ENCODE assay signal across 1 cellular context in the genomic region with DNA sequence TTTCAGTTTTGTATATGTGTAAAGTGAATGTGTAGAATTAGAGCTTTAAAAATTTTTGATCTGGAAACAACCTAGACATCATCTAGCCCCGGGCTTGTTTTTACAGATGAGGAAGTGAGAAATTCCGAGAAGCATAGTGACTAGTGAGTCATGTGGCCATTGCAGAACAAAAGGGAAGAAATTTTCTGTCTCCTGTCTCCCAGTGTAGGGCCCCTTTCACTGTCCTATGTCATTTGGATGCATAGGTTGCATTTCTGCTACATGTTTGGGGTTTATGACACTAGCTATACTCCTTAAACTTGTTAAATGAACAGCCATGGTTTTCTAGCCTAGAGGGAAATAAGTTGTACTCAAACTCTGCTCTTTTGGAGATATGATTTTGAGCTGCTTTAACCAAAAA.
A peak's percentile ranks its signal among the peaks of the same experiment; 100 is the strongest.
TF ChIP-seq lines count a peak whose summit lies in the region.

No MANE protein-coding gene starts in this region.

TF ChIP-seq in K562, 482 proteins besides CTCF, POLR2A, EP300 and RAD21 (continued from another document and continues in another):
- TF ChIP-seq, protein P1, sequence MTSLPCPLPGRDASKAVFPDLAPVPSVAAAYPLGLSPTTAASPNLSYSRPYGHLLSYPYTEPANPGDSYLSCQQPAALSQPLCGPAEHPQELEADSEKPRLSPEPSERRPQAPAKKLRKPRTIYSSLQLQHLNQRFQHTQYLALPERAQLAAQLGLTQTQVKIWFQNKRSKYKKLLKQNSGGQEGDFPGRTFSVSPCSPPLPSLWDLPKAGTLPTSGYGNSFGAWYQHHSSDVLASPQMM (CRISPR knock-in tag; IDR thresholded peaks at IDR 0.05) = no peak
- TF ChIP-seq SMAD3 (CRISPR knock-in tag; conservative IDR thresholded peaks at IDR 0.05) (no peak), PURB (CRISPR knock-in tag; IDR thresholded peaks at IDR 0.05; ENCODE audit: low read depth) (no peak), GABPB1 (CRISPR knock-in tag; IDR thresholded peaks at IDR 0.05) (no peak), RBFOX2 (IDR thresholded peaks at IDR 0.05; ENCODE audit: low read depth, low read length) (no peak), STAT5A (IDR thresholded peaks at IDR 0.05; ENCODE audit: borderline replicate concordance, low read length) (peak; percentile 52; the same call in 1 of the 2 replicates), SP2 (IDR thresholded peaks at IDR 0.05; ENCODE audit: extremely low read depth, low read depth, low read length, poor library complexity, severe bottlenecking) (no peak), PHF20 (IDR thresholded peaks at IDR 0.05; ENCODE audit: partially characterized antibody) (no peak), MCM2 (IDR thresholded peaks at IDR 0.05; ENCODE audit: low read depth) (no peak), MTF1 (CRISPR knock-in tag; IDR thresholded peaks at IDR 0.05; ENCODE audit: borderline replicate concordance) (no peak), JUN (IDR thresholded peaks at IDR 0.05; ENCODE audit: borderline replicate concordance, low read depth, low read length) (peak; percentile 70), JUN (CRISPR knock-in tag; IDR thresholded peaks at IDR 0.05; ENCODE audit: borderline replicate concordance) (no peak), KDM5B (IDR thresholded peaks at IDR 0.05; ENCODE audit: insufficient replicate concordance, low read depth, low read length) (no peak), SMARCA4 (IDR thresholded peaks at IDR 0.05) (peak; percentile 63), MYC (IDR thresholded peaks at IDR 0.05; ENCODE audit: low read depth, low read length) (peak; percentile 46; the same call in 1 of the 2 replicates), MYC (CRISPR knock-in tag; IDR thresholded peaks at IDR 0.05; ENCODE audit: borderline replicate concordance, low read depth) (no peak), KLF13 (tag; IDR thresholded peaks at IDR 0.05; ENCODE audit: borderline replicate concordance, low read depth) (no peak), KLF6 (CRISPR knock-in tag; IDR thresholded peaks at IDR 0.05; ENCODE audit: borderline replicate concordance) (no peak), TBP (optimal IDR thresholded peaks at IDR 0.05; ENCODE audit: low read depth, low read length) (peak; percentile 24), NONO (IDR thresholded peaks at IDR 0.05; ENCODE audit: low read depth in 2 of 2, low read length in 1 of 2) (no peak), CREB1 (IDR thresholded peaks at IDR 0.05) (0 out of 2 replicates have a peak, but pooled peaks have one; percentile 19), CREB1 (CRISPR knock-in tag; IDR thresholded peaks at IDR 0.05) (peak; percentile 54; the same call in 1 of the 2 replicates), ELF1 (tag; IDR thresholded peaks at IDR 0.05) (peak; percentile 68), LARP7 (IDR thresholded peaks at IDR 0.05) (no peak), TFAM (CRISPR knock-in tag; conservative IDR thresholded peaks at IDR 0.05) (no peak), PTBP1 (IDR thresholded peaks at IDR 0.05; ENCODE audit: low read depth, low read length) (no peak), PCBP1 (IDR thresholded peaks at IDR 0.05; ENCODE audit: low read depth, low read length, poor library complexity, severe bottlenecking) (no peak), MAFG (tag; conservative IDR thresholded peaks at IDR 0.05) (no peak), SMC3 (conservative IDR thresholded peaks at IDR 0.05; ENCODE audit: insufficient read depth, low read depth, low read length) (no peak), EZH2 (IDR thresholded peaks at IDR 0.05; ENCODE audit: borderline replicate concordance, low read depth, low read length) (no peak), NUFIP1 (IDR thresholded peaks at IDR 0.05; ENCODE audit: partially characterized antibody) (no peak), POLR3G (IDR thresholded peaks at IDR 0.05; ENCODE audit: extremely low read depth, insufficient read length, insufficient replicate concordance) (no peak), MECOM (CRISPR knock-in tag; IDR thresholded peaks at IDR 0.05) (peak; percentile 71; the same call in 1 of the 2 replicates), KDM1A (IDR thresholded peaks at IDR 0.05) (no peak), GATA2 (CRISPR knock-in tag; IDR thresholded peaks at IDR 0.05) (no peak), MED1 (CRISPR knock-in tag; IDR thresholded peaks at IDR 0.05; ENCODE audit: borderline replicate concordance) (no peak), SMARCC2 (IDR thresholded peaks at IDR 0.05; ENCODE audit: low read depth) (no peak), ZBTB1 (CRISPR knock-in tag; IDR thresholded peaks at IDR 0.05; ENCODE audit: borderline replicate concordance, low read depth) (no peak), PTTG1 (tag; IDR thresholded peaks at IDR 0.05; ENCODE audit: low read depth) (no peak), NFYB (IDR thresholded peaks at IDR 0.05; ENCODE audit: extremely low read depth, insufficient read length) (no peak), ZNF263 (CRISPR knock-in tag; IDR thresholded peaks at IDR 0.05; ENCODE audit: borderline replicate concordance) (no peak), L3MBTL2 (IDR thresholded peaks at IDR 0.05) (no peak), FOSL1 (tag; conservative IDR thresholded peaks at IDR 0.05) (peak; percentile 81), TAF9B (IDR thresholded peaks at IDR 0.05; ENCODE audit: partially characterized antibody) (no peak), ZFX (CRISPR knock-in tag; IDR thresholded peaks at IDR 0.05) (no peak), RAD51 (IDR thresholded peaks at IDR 0.05; ENCODE audit: borderline replicate concordance, low read depth) (peak; percentile 63)
- TF ChIP-seq, protein P2, sequence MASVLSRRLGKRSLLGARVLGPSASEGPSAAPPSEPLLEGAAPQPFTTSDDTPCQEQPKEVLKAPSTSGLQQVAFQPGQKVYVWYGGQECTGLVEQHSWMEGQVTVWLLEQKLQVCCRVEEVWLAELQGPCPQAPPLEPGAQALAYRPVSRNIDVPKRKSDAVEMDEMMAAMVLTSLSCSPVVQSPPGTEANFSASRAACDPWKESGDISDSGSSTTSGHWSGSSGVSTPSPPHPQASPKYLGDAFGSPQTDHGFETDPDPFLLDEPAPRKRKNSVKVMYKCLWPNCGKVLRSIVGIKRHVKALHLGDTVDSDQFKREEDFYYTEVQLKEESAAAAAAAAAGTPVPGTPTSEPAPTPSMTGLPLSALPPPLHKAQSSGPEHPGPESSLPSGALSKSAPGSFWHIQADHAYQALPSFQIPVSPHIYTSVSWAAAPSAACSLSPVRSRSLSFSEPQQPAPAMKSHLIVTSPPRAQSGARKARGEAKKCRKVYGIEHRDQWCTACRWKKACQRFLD (CRISPR knock-in tag; IDR thresholded peaks at IDR 0.05) = no peak
- TF ChIP-seq, protein P3, sequence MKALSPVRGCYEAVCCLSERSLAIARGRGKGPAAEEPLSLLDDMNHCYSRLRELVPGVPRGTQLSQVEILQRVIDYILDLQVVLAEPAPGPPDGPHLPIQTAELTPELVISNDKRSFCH (CRISPR knock-in tag; IDR thresholded peaks at IDR 0.05) = no peak
- TF ChIP-seq, protein P3 (tag; IDR thresholded peaks at IDR 0.05) = no peak
- TF ChIP-seq, protein P4, sequence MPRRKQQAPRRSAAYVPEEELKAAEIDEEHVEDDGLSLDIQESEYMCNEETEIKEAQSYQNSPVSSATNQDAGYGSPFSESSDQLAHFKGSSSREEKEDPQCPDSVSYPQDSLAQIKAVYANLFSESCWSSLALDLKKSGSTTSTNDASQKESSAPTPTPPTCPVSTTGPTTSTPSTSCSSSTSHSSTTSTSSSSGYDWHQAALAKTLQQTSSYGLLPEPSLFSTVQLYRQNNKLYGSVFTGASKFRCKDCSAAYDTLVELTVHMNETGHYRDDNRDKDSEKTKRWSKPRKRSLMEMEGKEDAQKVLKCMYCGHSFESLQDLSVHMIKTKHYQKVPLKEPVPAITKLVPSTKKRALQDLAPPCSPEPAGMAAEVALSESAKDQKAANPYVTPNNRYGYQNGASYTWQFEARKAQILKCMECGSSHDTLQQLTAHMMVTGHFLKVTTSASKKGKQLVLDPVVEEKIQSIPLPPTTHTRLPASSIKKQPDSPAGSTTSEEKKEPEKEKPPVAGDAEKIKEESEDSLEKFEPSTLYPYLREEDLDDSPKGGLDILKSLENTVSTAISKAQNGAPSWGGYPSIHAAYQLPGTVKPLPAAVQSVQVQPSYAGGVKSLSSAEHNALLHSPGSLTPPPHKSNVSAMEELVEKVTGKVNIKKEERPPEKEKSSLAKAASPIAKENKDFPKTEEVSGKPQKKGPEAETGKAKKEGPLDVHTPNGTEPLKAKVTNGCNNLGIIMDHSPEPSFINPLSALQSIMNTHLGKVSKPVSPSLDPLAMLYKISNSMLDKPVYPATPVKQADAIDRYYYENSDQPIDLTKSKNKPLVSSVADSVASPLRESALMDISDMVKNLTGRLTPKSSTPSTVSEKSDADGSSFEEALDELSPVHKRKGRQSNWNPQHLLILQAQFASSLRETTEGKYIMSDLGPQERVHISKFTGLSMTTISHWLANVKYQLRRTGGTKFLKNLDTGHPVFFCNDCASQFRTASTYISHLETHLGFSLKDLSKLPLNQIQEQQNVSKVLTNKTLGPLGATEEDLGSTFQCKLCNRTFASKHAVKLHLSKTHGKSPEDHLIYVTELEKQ (CRISPR knock-in tag; IDR thresholded peaks at IDR 0.05) = no peak
- TF ChIP-seq, protein P5, sequence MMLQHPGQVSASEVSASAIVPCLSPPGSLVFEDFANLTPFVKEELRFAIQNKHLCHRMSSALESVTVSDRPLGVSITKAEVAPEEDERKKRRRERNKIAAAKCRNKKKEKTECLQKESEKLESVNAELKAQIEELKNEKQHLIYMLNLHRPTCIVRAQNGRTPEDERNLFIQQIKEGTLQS (IDR thresholded peaks at IDR 0.05) = 0 out of 2 replicates have a peak, but pooled peaks have one; percentile 40
- TF ChIP-seq, protein P5 (CRISPR knock-in tag; conservative IDR thresholded peaks at IDR 0.05) = no peak
- TF ChIP-seq, protein P6, sequence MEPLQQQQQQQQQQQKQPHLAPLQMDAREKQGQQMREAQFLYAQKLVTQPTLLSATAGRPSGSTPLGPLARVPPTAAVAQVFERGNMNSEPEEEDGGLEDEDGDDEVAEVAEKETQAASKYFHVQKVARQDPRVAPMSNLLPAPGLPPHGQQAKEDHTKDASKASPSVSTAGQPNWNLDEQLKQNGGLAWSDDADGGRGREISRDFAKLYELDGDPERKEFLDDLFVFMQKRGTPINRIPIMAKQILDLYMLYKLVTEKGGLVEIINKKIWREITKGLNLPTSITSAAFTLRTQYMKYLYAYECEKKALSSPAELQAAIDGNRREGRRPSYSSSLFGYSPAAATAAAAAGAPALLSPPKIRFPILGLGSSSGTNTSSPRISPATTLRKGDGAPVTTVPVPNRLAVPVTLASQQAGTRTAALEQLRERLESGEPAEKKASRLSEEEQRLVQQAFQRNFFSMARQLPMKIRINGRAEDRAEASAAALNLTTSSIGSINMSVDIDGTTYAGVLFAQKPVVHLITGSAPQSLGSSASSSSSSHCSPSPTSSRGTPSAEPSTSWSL (CRISPR knock-in tag; IDR thresholded peaks at IDR 0.05; ENCODE audit: borderline replicate concordance) = no peak
- TF ChIP-seq, protein P7, sequence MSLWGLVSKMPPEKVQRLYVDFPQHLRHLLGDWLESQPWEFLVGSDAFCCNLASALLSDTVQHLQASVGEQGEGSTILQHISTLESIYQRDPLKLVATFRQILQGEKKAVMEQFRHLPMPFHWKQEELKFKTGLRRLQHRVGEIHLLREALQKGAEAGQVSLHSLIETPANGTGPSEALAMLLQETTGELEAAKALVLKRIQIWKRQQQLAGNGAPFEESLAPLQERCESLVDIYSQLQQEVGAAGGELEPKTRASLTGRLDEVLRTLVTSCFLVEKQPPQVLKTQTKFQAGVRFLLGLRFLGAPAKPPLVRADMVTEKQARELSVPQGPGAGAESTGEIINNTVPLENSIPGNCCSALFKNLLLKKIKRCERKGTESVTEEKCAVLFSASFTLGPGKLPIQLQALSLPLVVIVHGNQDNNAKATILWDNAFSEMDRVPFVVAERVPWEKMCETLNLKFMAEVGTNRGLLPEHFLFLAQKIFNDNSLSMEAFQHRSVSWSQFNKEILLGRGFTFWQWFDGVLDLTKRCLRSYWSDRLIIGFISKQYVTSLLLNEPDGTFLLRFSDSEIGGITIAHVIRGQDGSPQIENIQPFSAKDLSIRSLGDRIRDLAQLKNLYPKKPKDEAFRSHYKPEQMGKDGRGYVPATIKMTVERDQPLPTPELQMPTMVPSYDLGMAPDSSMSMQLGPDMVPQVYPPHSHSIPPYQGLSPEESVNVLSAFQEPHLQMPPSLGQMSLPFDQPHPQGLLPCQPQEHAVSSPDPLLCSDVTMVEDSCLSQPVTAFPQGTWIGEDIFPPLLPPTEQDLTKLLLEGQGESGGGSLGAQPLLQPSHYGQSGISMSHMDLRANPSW (CRISPR knock-in tag; IDR thresholded peaks at IDR 0.05) = no peak
- TF ChIP-seq, protein P8, sequence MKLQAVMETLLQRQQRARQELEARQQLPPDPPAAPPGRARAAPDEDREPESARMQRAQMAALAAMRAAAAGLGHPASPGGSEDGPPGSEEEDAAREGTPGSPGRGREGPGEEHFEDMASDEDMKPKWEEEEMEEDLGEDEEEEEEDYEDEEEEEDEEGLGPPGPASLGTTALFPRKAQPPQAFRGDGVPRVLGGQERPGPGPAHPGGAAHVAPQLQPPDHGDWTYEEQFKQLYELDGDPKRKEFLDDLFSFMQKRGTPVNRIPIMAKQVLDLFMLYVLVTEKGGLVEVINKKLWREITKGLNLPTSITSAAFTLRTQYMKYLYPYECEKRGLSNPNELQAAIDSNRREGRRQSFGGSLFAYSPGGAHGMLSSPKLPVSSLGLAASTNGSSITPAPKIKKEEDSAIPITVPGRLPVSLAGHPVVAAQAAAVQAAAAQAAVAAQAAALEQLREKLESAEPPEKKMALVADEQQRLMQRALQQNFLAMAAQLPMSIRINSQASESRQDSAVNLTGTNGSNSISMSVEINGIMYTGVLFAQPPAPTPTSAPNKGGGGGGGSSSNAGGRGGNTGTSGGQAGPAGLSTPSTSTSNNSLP (IDR thresholded peaks at IDR 0.05; ENCODE audit: borderline replicate concordance, low read depth, low read length) = no peak
- TF ChIP-seq, protein P9, sequence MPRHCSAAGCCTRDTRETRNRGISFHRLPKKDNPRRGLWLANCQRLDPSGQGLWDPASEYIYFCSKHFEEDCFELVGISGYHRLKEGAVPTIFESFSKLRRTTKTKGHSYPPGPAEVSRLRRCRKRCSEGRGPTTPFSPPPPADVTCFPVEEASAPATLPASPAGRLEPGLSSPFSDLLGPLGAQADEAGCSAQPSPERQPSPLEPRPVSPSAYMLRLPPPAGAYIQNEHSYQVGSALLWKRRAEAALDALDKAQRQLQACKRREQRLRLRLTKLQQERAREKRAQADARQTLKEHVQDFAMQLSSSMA (CRISPR knock-in tag; IDR thresholded peaks at IDR 0.05) = no peak
- TF ChIP-seq, protein P10, sequence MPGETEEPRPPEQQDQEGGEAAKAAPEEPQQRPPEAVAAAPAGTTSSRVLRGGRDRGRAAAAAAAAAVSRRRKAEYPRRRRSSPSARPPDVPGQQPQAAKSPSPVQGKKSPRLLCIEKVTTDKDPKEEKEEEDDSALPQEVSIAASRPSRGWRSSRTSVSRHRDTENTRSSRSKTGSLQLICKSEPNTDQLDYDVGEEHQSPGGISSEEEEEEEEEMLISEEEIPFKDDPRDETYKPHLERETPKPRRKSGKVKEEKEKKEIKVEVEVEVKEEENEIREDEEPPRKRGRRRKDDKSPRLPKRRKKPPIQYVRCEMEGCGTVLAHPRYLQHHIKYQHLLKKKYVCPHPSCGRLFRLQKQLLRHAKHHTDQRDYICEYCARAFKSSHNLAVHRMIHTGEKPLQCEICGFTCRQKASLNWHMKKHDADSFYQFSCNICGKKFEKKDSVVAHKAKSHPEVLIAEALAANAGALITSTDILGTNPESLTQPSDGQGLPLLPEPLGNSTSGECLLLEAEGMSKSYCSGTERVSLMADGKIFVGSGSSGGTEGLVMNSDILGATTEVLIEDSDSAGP (CRISPR knock-in tag; IDR thresholded peaks at IDR 0.05) = no peak
